In the genomic region with DNA sequence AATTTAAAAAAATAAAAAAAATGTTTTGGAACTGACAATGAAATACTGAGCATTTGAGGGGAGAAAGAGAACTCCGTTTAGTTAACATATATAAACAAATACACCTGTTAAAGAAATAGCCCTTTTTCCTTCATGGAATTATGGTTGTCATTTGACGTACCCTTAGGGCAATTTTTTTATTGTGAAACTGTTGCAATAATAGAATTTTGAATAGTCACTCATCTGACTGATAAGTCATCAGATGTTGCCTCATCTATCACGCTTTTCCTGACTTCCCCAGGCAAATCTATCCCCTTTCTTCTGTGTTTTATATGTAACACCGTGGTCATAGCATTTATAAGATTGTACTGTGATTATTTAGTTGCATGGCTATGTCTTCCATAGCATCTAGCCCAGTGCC, we compare ENCODE assay signal across 7 cellular contexts.
"Had no signal": no experiment of that assay in that cellular context is flagged by ENCODE, and none has a peak within 500 bp of the region (broad histone marks: within the 10 kb centered on the region; RNA-seq: fewer than 3 reads in every experiment).

No MANE protein-coding gene starts in this region.

- H2AFZ ChIP-seq: GM23338 had no signal

- DNase-seq: H9, HCEC 1CT, KG1 had no signal

- H3K4me2 ChIP-seq: GM23338 had no signal

- H3K4me3 ChIP-seq: GM23338, K562 had no signal

- ATAC-seq: GM23338, HepG2, K562 had no signal

- H3K27ac ChIP-seq: HL-60 had no signal
